Comparison of ENCODE assay signal across 1 cellular context in the genomic region with DNA sequence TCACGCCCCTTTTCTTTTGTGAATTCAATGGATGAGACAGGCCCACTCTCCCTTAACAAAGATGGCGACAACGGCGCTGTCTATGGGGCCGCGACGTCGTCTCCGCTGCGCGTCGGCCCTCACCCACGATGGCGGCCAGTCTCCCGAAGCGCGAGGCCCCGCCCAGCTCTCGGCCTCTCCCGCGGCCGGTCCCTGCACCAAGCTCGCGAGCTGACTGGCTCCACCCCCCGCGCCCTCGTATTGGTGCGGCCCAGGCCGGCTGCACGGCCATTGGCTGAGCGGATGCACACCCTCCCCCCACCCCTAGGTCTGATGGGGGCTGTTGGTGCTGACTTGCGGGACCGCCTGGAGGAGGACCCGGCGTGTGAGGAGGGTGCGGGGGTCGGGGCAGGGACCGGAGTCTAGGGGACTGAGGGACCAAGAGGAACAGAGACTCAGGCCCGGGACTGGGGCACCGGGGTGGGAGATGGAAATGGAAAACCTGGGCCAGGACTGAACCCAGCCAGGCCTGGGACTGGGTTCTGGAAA.
TF ChIP-seq lines count a peak whose summit lies in the region.

No MANE protein-coding gene starts in this region.

TF ChIP-seq in liver, 16 proteins besides CTCF, POLR2A, EP300 and RAD21 (continued from another document):
- TF ChIP-seq SP1 (IDR thresholded peaks at IDR 0.05), result peak; percentile 81
